ENCODE assay signal across 28 cellular contexts in genomic region chr5:96533371-96533770, GRCh38.
"Had no signal": no experiment of that assay in that cellular context is flagged by ENCODE, and none has a peak within 500 bp of the region (broad histone marks: within the 10 kb centered on the region; RNA-seq: fewer than 3 reads in every experiment).

No MANE protein-coding gene starts in this region.

- H3K4me2 ChIP-seq: hepatocyte had no signal

- H2AFZ ChIP-seq: hepatocyte had no signal

- H3K9me3 ChIP-seq: colonic mucosa, esophagus muscularis mucosa, esophagus squamous epithelium, gastrocnemius medialis, gastroesophageal sphincter, heart left ventricle, heart right ventricle had no signal

- H3K27ac ChIP-seq: colonic mucosa, coronary artery, dorsolateral prefrontal cortex, epithelial cell of prostate, esophagus muscularis mucosa, esophagus squamous epithelium, foreskin keratinocyte, gastrocnemius medialis, gastroesophageal sphincter, heart left ventricle, heart right ventricle, hepatocyte had no signal

- DNase-seq: colonic mucosa; cortex of kidney; dermis blood vessel endothelial cell; dorsolateral prefrontal cortex; effector CD4-positive, alpha-beta T cell; effector CD8-positive, alpha-beta T cell; effector memory CD4-positive, alpha-beta T cell; effector memory CD8-positive, alpha-beta T cell; endodermal cell; erythroblast; esophagus squamous epithelium; foreskin fibroblast; foreskin keratinocyte; foreskin melanocyte; gastrocnemius medialis; glutamatergic neuron; head of caudate nucleus; heart left ventricle; heart right ventricle had no signal

- H3K36me3 ChIP-seq: colonic mucosa, esophagus muscularis mucosa, esophagus squamous epithelium, gastrocnemius medialis, gastroesophageal sphincter, heart left ventricle, heart right ventricle had no signal

- H3K27me3 ChIP-seq: colonic mucosa, dorsolateral prefrontal cortex, esophagus muscularis mucosa, esophagus squamous epithelium, foreskin keratinocyte, gastrocnemius medialis, gastroesophageal sphincter, heart left ventricle, heart right ventricle, hepatocyte had no signal

- H3K4me1 ChIP-seq: colonic mucosa, esophagus muscularis mucosa, foreskin keratinocyte, gastrocnemius medialis, gastroesophageal sphincter had no signal

- H3K79me2 ChIP-seq: hepatocyte had no signal

- ATAC-seq: effector memory CD8-positive, alpha-beta T cell; esophagus mucosa; foreskin keratinocyte; gastrocnemius medialis; gastroesophageal sphincter; heart left ventricle; heart right ventricle had no signal

- H3K4me3 ChIP-seq: colonic mucosa, coronary artery, dorsolateral prefrontal cortex, esophagus muscularis mucosa, esophagus squamous epithelium, gastrocnemius medialis, gastroesophageal sphincter, heart left ventricle, heart right ventricle, hepatocyte had no signal

- FAIRE-seq: endometrium, endothelial cell of umbilical vein, frontal cortex had no signal
